Comparison of ENCODE assay signal across 15 cellular contexts in genomic region chr6:134722996-134723871, GRCh38.
DNase-seq lines count a peak whose midpoint lies in the region; TF ChIP-seq lines count a peak whose summit lies in the region.
"Had no signal": no experiment of that assay in that cellular context is flagged by ENCODE, and none has a peak within 500 bp of the region (broad histone marks: within the 10 kb centered on the region; RNA-seq: fewer than 3 reads in every experiment).

No MANE protein-coding gene starts in this region.

- H3K79me2 ChIP-seq in SK-N-SH (ENCODE audit: insufficient read depth) = no peaks in the 10 kb centered on the region

- DNase-seq in NCI-H1436 (lab: John Stamatoyannopoulos, UW) (peak; percentile 17), NCI-H1436 treated with DMSO at 0.1 percent for 48 hours (lab: John Stamatoyannopoulos, UW) (no peak), SK-N-SH (peak; percentile 39), foreskin melanocyte (peak; percentile 76), testis (no peak), activated gamma-delta T cell (lab: John Stamatoyannopoulos, UW) (no peak), NCI-H2029 (lab: John Stamatoyannopoulos, UW) (no peak)
- no peak for DNase-seq in activated CD4-positive, alpha-beta T cell treated with anti-CD3 and anti-CD28 coated beads, Interleukin-2, amount 10 ng/mL, durations not matched to agents 24 days and 14 days
- DNase-seq: activated naive CD4-positive, alpha-beta T cell treated with Interleukin-2 at 50 U/mL for 16 hours; GF-D8; head of caudate nucleus; left colon; NCI-H2227 treated with DMSO at 0.1 percent for 48 hours had no signal

- H3K36me3 Mint-ChIP-seq in activated CD4-positive, alpha-beta T cell treated with anti-CD3 and anti-CD28 coated beads, Interleukin-2, amount 10 ng/mL, durations not matched to agents 24 days and 14 days (ENCODE audit: low read depth) = no peaks in the 10 kb centered on the region
- H3K36me3 Mint-ChIP-seq: WTC11 had no signal

- H3K4me1 ChIP-seq in SK-N-SH (ENCODE audit: control insufficient read depth in 1 of 2, insufficient read depth in 2 of 2, low read depth in 1 of 2, low read length in 1 of 2) = peaks cover 33 to 39% of the 10 kb centered on the region in 2 experiments; a peak in 3 of 4 replicates
- peaks cover 44% of the 10 kb centered on the region for H3K4me1 ChIP-seq in testis

- peak overlapping the region; percentile 81; the same call in 1 of the 2 replicates for H2AFZ ChIP-seq in SK-N-SH (ENCODE audit: low read depth)

- no peak for TF ChIP-seq CTCF in SK-N-SH (IDR thresholded peaks at IDR 0.05)
- TF ChIP-seq CTCF in testis (IDR thresholded peaks at IDR 0.05) = no peak

- no peaks in the 10 kb centered on the region for H3K9me2 ChIP-seq in SK-N-SH

- no peaks in the 10 kb centered on the region for H3K27me3 ChIP-seq in SK-N-SH (ENCODE audit: insufficient read depth)
- H3K27me3 ChIP-seq in testis = no peaks in the 10 kb centered on the region

- no peak for TF ChIP-seq POLR2A in testis (IDR thresholded peaks at IDR 0.05)

- no peaks in the 10 kb centered on the region for H3K4me1 Mint-ChIP-seq in activated CD4-positive, alpha-beta T cell treated with anti-CD3 and anti-CD28 coated beads, Interleukin-2, amount 10 ng/mL, durations not matched to agents 24 days and 14 days

- peak; percentile 15; the same call in 1 of the 2 replicates for TF ChIP-seq RAD21 in SK-N-SH (IDR thresholded peaks at IDR 0.05; ENCODE audit: low read length)

- H3K27ac ChIP-seq in SK-N-SH (ENCODE audit: low read depth in 2 of 2, low read length in 1 of 2) (peak overlapping the region; percentile 81 to 98), testis (peak overlapping the region; percentile 54 to 62)
- H3K27ac ChIP-seq: 22Rv1 had no signal

- POLR2A ChIA-PET in SK-N-SH (lab: Yijun Ruan, JAX) = no interaction called here

- no peak overlapping the region for H3K27ac Mint-ChIP-seq in activated CD4-positive, alpha-beta T cell treated with anti-CD3 and anti-CD28 coated beads, Interleukin-2, amount 10 ng/mL, durations not matched to agents 24 days and 14 days
- H3K27ac Mint-ChIP-seq: WTC11 had no signal

- H3K36me3 ChIP-seq in SK-N-SH (replicated peaks in 1 of 2; ENCODE audit: control insufficient read depth in 1 of 2, insufficient read depth in 2 of 2, low read length in 1 of 2) (no peaks in the 10 kb centered on the region), testis (ENCODE audit: low read depth, missing control alignments) (no peaks in the 10 kb centered on the region)

- peak overlapping the region; percentile 20; the same call in 1 of the 2 replicates for H3K9ac ChIP-seq in SK-N-SH

- no peak overlapping the region for H3K4me3 ChIP-seq in SK-N-SH (ENCODE audit: low read depth in 2 of 2, low read length in 1 of 2)
- no peak overlapping the region for H3K4me3 ChIP-seq in testis

- intact Hi-C loops in testis (cut with DNase I; ENCODE audit: low total_unique reads) = no loop called here
- intact Hi-C loops in activated CD4-positive, alpha-beta T cell treated with anti-CD3 and anti-CD28 coated beads, Interleukin-2, amount 10 ng/mL, durations not matched to agents 24 days and 14 days (cut with micrococcal nuclease) = no loop called here

- no peaks in the 10 kb centered on the region for H3K9me3 Mint-ChIP-seq in activated CD4-positive, alpha-beta T cell treated with anti-CD3 and anti-CD28 coated beads, Interleukin-2, amount 10 ng/mL, durations not matched to agents 24 days and 14 days
- H3K9me3 Mint-ChIP-seq: WTC11 had no signal

- no peak overlapping the region for H3K4me3 Mint-ChIP-seq in activated CD4-positive, alpha-beta T cell treated with anti-CD3 and anti-CD28 coated beads, Interleukin-2, amount 10 ng/mL, durations not matched to agents 24 days and 14 days
- H3K4me3 Mint-ChIP-seq: WTC11 had no signal

- CTCF ChIA-PET in SK-N-SH (lab: Yijun Ruan, JAX) = interaction anchor here (0.5 to 1.9 kb wide), 3 partner anchors 17 to 217 kb away, joined by 3 to 6 read pairs (median 3); no protein-coding TSS in a partner anchor

- H3K9me3 ChIP-seq in SK-N-SH (no peaks in the 10 kb centered on the region), testis (no peaks in the 10 kb centered on the region)

- WGBS in SK-N-SH (ENCODE audit: low lambda C conversion rate) = 55% methylated on average over 3 of the region's 3 CpGs
- WGBS in testis, 2 donors = 56 to 61% methylated on average over 3 of the region's 3 CpGs

- no peaks in the 10 kb centered on the region for H4K20me1 ChIP-seq in SK-N-SH (ENCODE audit: insufficient read depth)

- H3F3A ChIP-seq in SK-N-SH (replicated peaks; ENCODE audit: insufficient read depth) = peaks cover 5% of the 10 kb centered on the region

- no peak overlapping the region; the same call in 1 of the 2 replicates for H3K4me2 ChIP-seq in SK-N-SH

- peak; percentile 15 to 68; a peak in 3 of 4 replicates for TF ChIP-seq EP300 in SK-N-SH (IDR thresholded peaks at IDR 0.05; ENCODE audit: borderline replicate concordance in 1 of 2, low read depth in 1 of 2, low read length in 1 of 2)

- peaks cover 15% of the 10 kb centered on the region for H3K27me3 Mint-ChIP-seq in activated CD4-positive, alpha-beta T cell treated with anti-CD3 and anti-CD28 coated beads, Interleukin-2, amount 10 ng/mL, durations not matched to agents 24 days and 14 days

TF ChIP-seq in SK-N-SH, 30 proteins besides CTCF, POLR2A, EP300 and RAD21 (continues in another document):
- no peak for TF ChIP-seq RXRA (IDR thresholded peaks at IDR 0.05; ENCODE audit: borderline replicate concordance, low read depth)
- no peak for TF ChIP-seq ELF1 (IDR thresholded peaks at IDR 0.05)
- TF ChIP-seq SIN3A (IDR thresholded peaks at IDR 0.05; ENCODE audit: borderline replicate concordance, low read depth, low read length) = no peak
- no peak for TF ChIP-seq YY1 (IDR thresholded peaks at IDR 0.05; ENCODE audit: low read depth)
- no peak for TF ChIP-seq GABPA (IDR thresholded peaks at IDR 0.05; ENCODE audit: low read depth)
- no peak for TF ChIP-seq MXI1 (IDR thresholded peaks at IDR 0.05; ENCODE audit: low read depth, low read length)
- no peak for TF ChIP-seq TEAD4 (IDR thresholded peaks at IDR 0.05; ENCODE audit: borderline replicate concordance, insufficient read depth)
- no peak for TF ChIP-seq FOXM1 (IDR thresholded peaks at IDR 0.05; ENCODE audit: low read depth)
- TF ChIP-seq NRF1 (IDR thresholded peaks at IDR 0.05; ENCODE audit: low read depth, low read length) = no peak
- TF ChIP-seq GATA2 (CRISPR knock-in tag; IDR thresholded peaks at IDR 0.05) = peak; percentile 6; the same call in 1 of the 2 replicates
- 0 out of 2 replicates have a peak, but pooled peaks have one; percentile 35 for TF ChIP-seq JUND (IDR thresholded peaks at IDR 0.05)
- TF ChIP-seq RCOR1 (IDR thresholded peaks at IDR 0.05; ENCODE audit: low read length) = 0 out of 2 replicates have a peak, but pooled peaks have one; percentile 15
- TF ChIP-seq FOSL2 (IDR thresholded peaks at IDR 0.05; ENCODE audit: borderline replicate concordance, low read depth) = no peak
- TF ChIP-seq IRF3 (IDR thresholded peaks at IDR 0.05; ENCODE audit: low read depth, low read length) = no peak
- no peak for TF ChIP-seq FOXJ3 (CRISPR knock-in tag; IDR thresholded peaks at IDR 0.05)
- no peak for TF ChIP-seq PBX3 (IDR thresholded peaks at IDR 0.05)
- no peak for TF ChIP-seq SMC3 (IDR thresholded peaks at IDR 0.05; ENCODE audit: low read depth, low read length)
- TF ChIP-seq CHD2 (IDR thresholded peaks at IDR 0.05; ENCODE audit: low read length, partially characterized antibody) = no peak
- TF ChIP-seq ZBTB33 (IDR thresholded peaks at IDR 0.05; ENCODE audit: borderline replicate concordance, low read depth) = no peak
- peak; percentile 48; the same call in 1 of the 2 replicates for TF ChIP-seq TCF12 (IDR thresholded peaks at IDR 0.05)
- no peak for TF ChIP-seq MAX (IDR thresholded peaks at IDR 0.05; ENCODE audit: low read depth)
- no peak for TF ChIP-seq RFX5 (IDR thresholded peaks at IDR 0.05; ENCODE audit: low read length)

Comparison
In these comparisons a context has a peak if more than half of its experiments do, and no peak if none do; other contexts are left out.
1. DNase-seq: peak in NCI-H1436 (single experiment), SK-N-SH (single experiment) and foreskin melanocyte (single experiment); none in NCI-H1436 treated with DMSO at 0.1 percent for 48 hours (single experiment), testis (single experiment), activated gamma-delta T cell (single experiment), activated CD4-positive, alpha-beta T cell treated with anti-CD3 and anti-CD28 coated beads, Interleukin-2, amount 10 ng/mL, durations not matched to agents 24 days and 14 days (single experiment) and NCI-H2029 (single experiment).